ENCODE assay signal across 1 cellular context in the genomic region with DNA sequence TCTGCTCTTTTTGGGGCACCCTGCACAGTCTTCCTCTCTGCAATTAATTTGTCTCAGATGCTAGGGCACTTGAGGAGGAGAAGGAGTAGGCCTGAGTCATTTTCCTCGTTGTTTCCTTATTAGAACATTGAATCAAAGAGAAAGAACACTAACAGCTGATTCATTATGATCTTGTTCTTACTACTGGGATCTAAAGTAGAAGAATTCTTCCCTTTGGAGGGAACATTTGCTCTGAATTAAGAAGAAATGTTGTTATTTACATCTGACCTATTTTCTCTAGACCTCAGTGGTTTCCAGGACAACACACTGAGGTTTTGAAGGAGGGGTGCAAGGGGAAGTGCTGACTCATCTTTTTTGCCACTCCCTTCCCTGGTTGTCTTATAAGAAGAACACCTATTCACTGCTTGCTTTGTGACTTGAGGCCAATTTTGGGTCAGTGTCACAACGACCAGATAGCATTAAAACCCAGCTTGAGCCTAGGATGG.
TF ChIP-seq lines count a peak whose summit lies in the region.

No MANE protein-coding gene starts in this region.

TF ChIP-seq in K562, 482 proteins besides CTCF, POLR2A, EP300 and RAD21 (continued from another document):
- TF ChIP-seq, protein P1, sequence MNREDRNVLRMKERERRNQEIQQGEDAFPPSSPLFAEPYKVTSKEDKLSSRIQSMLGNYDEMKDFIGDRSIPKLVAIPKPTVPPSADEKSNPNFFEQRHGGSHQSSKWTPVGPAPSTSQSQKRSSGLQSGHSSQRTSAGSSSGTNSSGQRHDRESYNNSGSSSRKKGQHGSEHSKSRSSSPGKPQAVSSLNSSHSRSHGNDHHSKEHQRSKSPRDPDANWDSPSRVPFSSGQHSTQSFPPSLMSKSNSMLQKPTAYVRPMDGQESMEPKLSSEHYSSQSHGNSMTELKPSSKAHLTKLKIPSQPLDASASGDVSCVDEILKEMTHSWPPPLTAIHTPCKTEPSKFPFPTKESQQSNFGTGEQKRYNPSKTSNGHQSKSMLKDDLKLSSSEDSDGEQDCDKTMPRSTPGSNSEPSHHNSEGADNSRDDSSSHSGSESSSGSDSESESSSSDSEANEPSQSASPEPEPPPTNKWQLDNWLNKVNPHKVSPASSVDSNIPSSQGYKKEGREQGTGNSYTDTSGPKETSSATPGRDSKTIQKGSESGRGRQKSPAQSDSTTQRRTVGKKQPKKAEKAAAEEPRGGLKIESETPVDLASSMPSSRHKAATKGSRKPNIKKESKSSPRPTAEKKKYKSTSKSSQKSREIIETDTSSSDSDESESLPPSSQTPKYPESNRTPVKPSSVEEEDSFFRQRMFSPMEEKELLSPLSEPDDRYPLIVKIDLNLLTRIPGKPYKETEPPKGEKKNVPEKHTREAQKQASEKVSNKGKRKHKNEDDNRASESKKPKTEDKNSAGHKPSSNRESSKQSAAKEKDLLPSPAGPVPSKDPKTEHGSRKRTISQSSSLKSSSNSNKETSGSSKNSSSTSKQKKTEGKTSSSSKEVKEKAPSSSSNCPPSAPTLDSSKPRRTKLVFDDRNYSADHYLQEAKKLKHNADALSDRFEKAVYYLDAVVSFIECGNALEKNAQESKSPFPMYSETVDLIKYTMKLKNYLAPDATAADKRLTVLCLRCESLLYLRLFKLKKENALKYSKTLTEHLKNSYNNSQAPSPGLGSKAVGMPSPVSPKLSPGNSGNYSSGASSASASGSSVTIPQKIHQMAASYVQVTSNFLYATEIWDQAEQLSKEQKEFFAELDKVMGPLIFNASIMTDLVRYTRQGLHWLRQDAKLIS (CRISPR knock-in tag; IDR thresholded peaks at IDR 0.05), result no peak
- TF ChIP-seq NUFIP1 (IDR thresholded peaks at IDR 0.05; ENCODE audit: partially characterized antibody) (no peak), MAFK (IDR thresholded peaks at IDR 0.05; ENCODE audit: low read length) (peak; percentile 100), ZNF282 (CRISPR knock-in tag; IDR thresholded peaks at IDR 0.05) (no peak), ZNF644 (tag; IDR thresholded peaks at IDR 0.05; ENCODE audit: low read depth) (no peak), NFE2 (IDR thresholded peaks at IDR 0.05; ENCODE audit: low read depth) (peak; percentile 85), BACH1 (tag; IDR thresholded peaks at IDR 0.05) (peak; percentile 84), BRD9 (IDR thresholded peaks at IDR 0.05; ENCODE audit: low read depth, partially characterized antibody) (no peak), MYNN (IDR thresholded peaks at IDR 0.05) (peak; percentile 37; the same call in 1 of the 2 replicates), MYNN (CRISPR knock-in tag; IDR thresholded peaks at IDR 0.05) (no peak), ZNF212 (CRISPR knock-in tag; IDR thresholded peaks at IDR 0.05) (no peak), TFAM (CRISPR knock-in tag; conservative IDR thresholded peaks at IDR 0.05) (no peak), TAF15 (IDR thresholded peaks at IDR 0.05; ENCODE audit: low read depth, low read length) (no peak)
- TF ChIP-seq, protein P2, sequence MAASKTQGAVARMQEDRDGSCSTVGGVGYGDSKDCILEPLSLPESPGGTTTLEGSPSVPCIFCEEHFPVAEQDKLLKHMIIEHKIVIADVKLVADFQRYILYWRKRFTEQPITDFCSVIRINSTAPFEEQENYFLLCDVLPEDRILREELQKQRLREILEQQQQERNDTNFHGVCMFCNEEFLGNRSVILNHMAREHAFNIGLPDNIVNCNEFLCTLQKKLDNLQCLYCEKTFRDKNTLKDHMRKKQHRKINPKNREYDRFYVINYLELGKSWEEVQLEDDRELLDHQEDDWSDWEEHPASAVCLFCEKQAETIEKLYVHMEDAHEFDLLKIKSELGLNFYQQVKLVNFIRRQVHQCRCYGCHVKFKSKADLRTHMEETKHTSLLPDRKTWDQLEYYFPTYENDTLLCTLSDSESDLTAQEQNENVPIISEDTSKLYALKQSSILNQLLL (CRISPR knock-in tag; IDR thresholded peaks at IDR 0.05; ENCODE audit: borderline replicate concordance), result no peak
- TF ChIP-seq, protein P3, sequence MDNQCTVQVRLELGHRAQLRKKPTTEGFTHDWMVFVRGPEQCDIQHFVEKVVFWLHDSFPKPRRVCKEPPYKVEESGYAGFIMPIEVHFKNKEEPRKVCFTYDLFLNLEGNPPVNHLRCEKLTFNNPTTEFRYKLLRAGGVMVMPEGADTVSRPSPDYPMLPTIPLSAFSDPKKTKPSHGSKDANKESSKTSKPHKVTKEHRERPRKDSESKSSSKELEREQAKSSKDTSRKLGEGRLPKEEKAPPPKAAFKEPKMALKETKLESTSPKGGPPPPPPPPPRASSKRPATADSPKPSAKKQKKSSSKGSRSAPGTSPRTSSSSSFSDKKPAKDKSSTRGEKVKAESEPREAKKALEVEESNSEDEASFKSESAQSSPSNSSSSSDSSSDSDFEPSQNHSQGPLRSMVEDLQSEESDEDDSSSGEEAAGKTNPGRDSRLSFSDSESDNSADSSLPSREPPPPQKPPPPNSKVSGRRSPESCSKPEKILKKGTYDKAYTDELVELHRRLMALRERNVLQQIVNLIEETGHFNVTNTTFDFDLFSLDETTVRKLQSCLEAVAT (IDR thresholded peaks at IDR 0.05), result peak in 1 of 2 experiments; percentile 80; a peak in 2 of 4 replicates
